Comparison of ENCODE assay signal across 11 cellular contexts in genomic region chr3:150740733-150741496, GRCh38. TPM values are rescaled to one million over a fixed set of nuclear protein-coding genes. Genes with fewer than 3 reads are reported as not detected.
A peak's percentile ranks its signal among the peaks of the same experiment; 100 is the strongest.
DNase-seq lines count a peak whose midpoint lies in the region; ATAC-seq and TF ChIP-seq lines count a peak whose summit lies in the region.
"Had no signal": no experiment of that assay in that cellular context is flagged by ENCODE, and none has a peak within 500 bp of the region (broad histone marks: within the 10 kb centered on the region; RNA-seq: fewer than 3 reads in every experiment).

No MANE protein-coding gene starts in this region.

- no peak for TF ChIP-seq POLR2A in erythroblast (IDR thresholded peaks at IDR 0.05; ENCODE audit: low read length)

- peaks cover 72% of the 10 kb centered on the region for H3K79me2 ChIP-seq in Karpas-422 (ENCODE audit: low read length)

- peak overlapping the region; percentile 60 for H3K4me3 Mint-ChIP-seq in activated naive CD8-positive, alpha-beta T cell treated with anti-CD3 and anti-CD28 coated beads for 36 hours

- no peaks in the 10 kb centered on the region for H3K9me3 ChIP-seq in Karpas-422 (ENCODE audit: low read length)

- peaks cover 89% of the 10 kb centered on the region for H3K36me3 Mint-ChIP-seq in activated naive CD8-positive, alpha-beta T cell treated with anti-CD3 and anti-CD28 coated beads for 36 hours

- no peaks in the 10 kb centered on the region for H3K9me2 ChIP-seq in Karpas-422 (replicated peaks; ENCODE audit: insufficient read depth, low read length)

- peaks cover 100% of the 10 kb centered on the region for H3K4me1 ChIP-seq in Karpas-422 (ENCODE audit: low read length)

- peaks cover 82% of the 10 kb centered on the region for H3K4me1 Mint-ChIP-seq in activated naive CD8-positive, alpha-beta T cell treated with anti-CD3 and anti-CD28 coated beads for 36 hours

- no peaks in the 10 kb centered on the region for H3K27me3 Mint-ChIP-seq in activated naive CD8-positive, alpha-beta T cell treated with anti-CD3 and anti-CD28 coated beads for 36 hours

- peak overlapping the region; percentile 65 for H3K4me2 ChIP-seq in Karpas-422 (ENCODE audit: low read depth, low read length, poor library complexity, severe bottlenecking)

- no peak for ATAC-seq in HG02884 (IDR thresholded peaks at IDR 0.05; ENCODE audit: unreplicated experiment)

- H3K4me3 ChIP-seq in Karpas-422 (ENCODE audit: low read length) = peak overlapping the region; percentile 6; the same call in 1 of the 2 replicates

- peaks cover 94% of the 10 kb centered on the region for H4K20me1 ChIP-seq in Karpas-422 (ENCODE audit: insufficient read depth, low read depth, low read length)

- H3K27ac Mint-ChIP-seq in activated naive CD8-positive, alpha-beta T cell treated with anti-CD3 and anti-CD28 coated beads for 36 hours = peak overlapping the region; percentile 99

- peak; percentile 30 for DNase-seq in activated naive CD4-positive, alpha-beta T cell treated with Interleukin-2 at 50 U/mL for 16 hours
- no peak for DNase-seq in activated naive CD4-positive, alpha-beta T cell treated with anti-CD3 and anti-CD28 coated beads, Interleukin-2, amount 50 U/mL, for 16 hours
- DNase-seq in Karpas-422 = no peak
- peak; percentile 62 for DNase-seq in activated naive CD8-positive, alpha-beta T cell treated with anti-CD3 and anti-CD28 coated beads for 36 hours
- DNase-seq in stimulated activated CD4-positive, alpha-beta T cell treated with anti-CD3 and anti-CD28 coated beads, Interleukin-2, amount 100 ng/mL, for 24 hours = peak; percentile 35 to 60
- DNase-seq in NCI-H2081 (lab: John Stamatoyannopoulos, UW) = no peak
- no peak for DNase-seq in erythroblast (lab: John Stamatoyannopoulos, UW)
- DNase-seq: NCI-H146, NCI-H510A had no signal

- H3K36me3 ChIP-seq in Karpas-422 (ENCODE audit: insufficient read depth, low read length) = peaks cover 22% of the 10 kb centered on the region; the same call in 1 of the 2 replicates

- no peak overlapping the region for H2AFZ ChIP-seq in Karpas-422 (ENCODE audit: low read length)

- no peaks in the 10 kb centered on the region for H3K27me3 ChIP-seq in Karpas-422 (ENCODE audit: low read length)

- peaks cover 3% of the 10 kb centered on the region for H3K9me3 Mint-ChIP-seq in activated naive CD8-positive, alpha-beta T cell treated with anti-CD3 and anti-CD28 coated beads for 36 hours

- H3K9ac ChIP-seq in Karpas-422 (ENCODE audit: low read length) = no peak overlapping the region

- H3K27ac ChIP-seq in Karpas-422 (ENCODE audit: low read length) = peak overlapping the region; percentile 89

RNA-seq across cellular contexts. Expression of gene SIAH2, which starts 22.1 kb away (rescaled TPM):
- total RNA-seq in Karpas-422 (2014; rRNA removed; shearing (Covaris generic); ENCODE audit: low replicate concordance) = 160 and 323 TPM in 2 replicates
- total RNA-seq in activated naive CD8-positive, alpha-beta T cell treated with anti-CD3 and anti-CD28 coated beads for 36 hours = 10 to 100 TPM; 89.1 to 94.4 TPM

RNA-seq across cellular contexts. Expression of gene ERICH6, which starts 37.2 kb away (rescaled TPM):
- total RNA-seq in Karpas-422 (2014; rRNA removed; shearing (Covaris generic); ENCODE audit: low replicate concordance) = 0.22 TPM in 1 of 2 replicates, not detected in the other
- not detected for total RNA-seq in activated naive CD8-positive, alpha-beta T cell treated with anti-CD3 and anti-CD28 coated beads for 36 hours
- total RNA-seq: endothelial cell of umbilical vein had no signal

Comparison
In these comparisons a context has a peak if more than half of its experiments do, and no peak if none do; other contexts are left out.
1. DNase-seq: peak in activated naive CD4-positive, alpha-beta T cell treated with Interleukin-2 at 50 U/mL for 16 hours (single experiment), activated naive CD8-positive, alpha-beta T cell treated with anti-CD3 and anti-CD28 coated beads for 36 hours (single experiment) and stimulated activated CD4-positive, alpha-beta T cell treated with anti-CD3 and anti-CD28 coated beads, Interleukin-2, amount 100 ng/mL, for 24 hours (2 of 2); none in activated naive CD4-positive, alpha-beta T cell treated with anti-CD3 and anti-CD28 coated beads, Interleukin-2, amount 50 U/mL, for 16 hours (single experiment), Karpas-422 (single experiment), NCI-H2081 (0 of 2) and erythroblast (0 of 2).